ENCODE assay signal across 10 cellular contexts in genomic region chr3:49806838-49807237, GRCh38. TPM values are rescaled to one million over a fixed set of nuclear protein-coding genes. Genes with fewer than 3 reads are reported as not detected.
DNase-seq lines count a peak whose midpoint lies in the region; ATAC-seq and TF ChIP-seq lines count a peak whose summit lies in the region.
"Had no signal": no experiment of that assay in that cellular context is flagged by ENCODE, and none has a peak within 500 bp of the region (broad histone marks: within the 10 kb centered on the region; RNA-seq: fewer than 3 reads in every experiment).

No MANE protein-coding gene starts in this region.

- H3K9me3 ChIP-seq in mucosa of rectum (ENCODE audit: control insufficient read depth in 2 of 2, low read length in 2 of 2): no peaks in the 10 kb centered on the region

- peak overlapping the region; percentile 64 for H3K4me3 Mint-ChIP-seq in activated naive CD8-positive, alpha-beta T cell treated with anti-CD3 and anti-CD28 coated beads, Interleukin-2, amount 10 ng/mL, durations not matched to agents 7 days and 5 days
- H3K4me3 Mint-ChIP-seq in type B pancreatic cell: peak overlapping the region; percentile 25

- no peak overlapping the region for H3K4me3 ChIP-seq in mucosa of rectum (ENCODE audit: low read length in 2 of 2)

- H3K36me3 Mint-ChIP-seq in activated naive CD4-positive, alpha-beta T cell treated with anti-CD3 and anti-CD28 coated beads, Interleukin-2, amount 50 U/mL, for 72 hours: peaks cover 0 to 6% of the 10 kb centered on the region in 2 donors
- peaks cover 19% of the 10 kb centered on the region for H3K36me3 Mint-ChIP-seq in activated naive CD8-positive, alpha-beta T cell treated with anti-CD3 and anti-CD28 coated beads, Interleukin-2, amount 10 ng/mL, durations not matched to agents 7 days and 5 days
- no peaks in the 10 kb centered on the region for H3K36me3 Mint-ChIP-seq in type B pancreatic cell

- H3K27ac ChIP-seq in mucosa of rectum (ENCODE audit: low read depth in 2 of 2, low read length in 2 of 2): peak overlapping the region; percentile 10 to 61
- H3K27ac ChIP-seq: foreskin keratinocyte had no signal

- no peak for TF ChIP-seq CTCF in type B pancreatic cell (conservative IDR thresholded peaks at IDR 0.05)

- H3K9ac ChIP-seq in mucosa of rectum (ENCODE audit: low read depth in 1 of 2, low read length in 2 of 2): peak overlapping the region in 1 of 2 donors; percentile 24

- ATAC-seq in activated naive CD4-positive, alpha-beta T cell treated with anti-CD3 and anti-CD28 coated beads, Interleukin-2, amount 50 U/mL, for 72 hours: no peak
- no peak for ATAC-seq in activated naive CD8-positive, alpha-beta T cell treated with anti-CD3 and anti-CD28 coated beads, Interleukin-2, amount 10 ng/mL, durations not matched to agents 7 days and 5 days (ENCODE audit: low read depth)
- no peak for ATAC-seq in GM18861 (IDR thresholded peaks at IDR 0.05; ENCODE audit: unreplicated experiment)

- peaks cover 59% of the 10 kb centered on the region for H3K4me1 Mint-ChIP-seq in activated naive CD8-positive, alpha-beta T cell treated with anti-CD3 and anti-CD28 coated beads, Interleukin-2, amount 10 ng/mL, durations not matched to agents 7 days and 5 days
- peaks cover 20% of the 10 kb centered on the region for H3K4me1 Mint-ChIP-seq in type B pancreatic cell (ENCODE audit: unreplicated experiment)

- no peaks in the 10 kb centered on the region for H3K9me3 Mint-ChIP-seq in activated naive CD4-positive, alpha-beta T cell treated with anti-CD3 and anti-CD28 coated beads, Interleukin-2, amount 50 U/mL, for 72 hours
- H3K9me3 Mint-ChIP-seq in activated naive CD8-positive, alpha-beta T cell treated with anti-CD3 and anti-CD28 coated beads, Interleukin-2, amount 10 ng/mL, durations not matched to agents 7 days and 5 days: no peaks in the 10 kb centered on the region
- H3K9me3 Mint-ChIP-seq in type B pancreatic cell: no peaks in the 10 kb centered on the region

- H3K27me3 ChIP-seq in mucosa of rectum (ENCODE audit: control insufficient read depth in 2 of 2, insufficient read depth in 2 of 2, low read length in 2 of 2): peaks cover 0 to 2% of the 10 kb centered on the region in 2 donors
- H3K27me3 ChIP-seq: foreskin keratinocyte had no signal

- peaks cover 7% of the 10 kb centered on the region for H3K27me3 Mint-ChIP-seq in activated naive CD8-positive, alpha-beta T cell treated with anti-CD3 and anti-CD28 coated beads, Interleukin-2, amount 10 ng/mL, durations not matched to agents 7 days and 5 days
- H3K27me3 Mint-ChIP-seq in type B pancreatic cell: peaks cover 24% of the 10 kb centered on the region

- H3K36me3 ChIP-seq in mucosa of rectum (ENCODE audit: control insufficient read depth in 2 of 2, insufficient read depth in 2 of 2, low read length in 2 of 2): peaks cover 18 to 27% of the 10 kb centered on the region in 2 donors

- H3K4me1 ChIP-seq in mucosa of rectum (ENCODE audit: control insufficient read depth in 2 of 2, insufficient read depth in 2 of 2, low read length in 2 of 2): peaks cover 23 to 24% of the 10 kb centered on the region in 2 donors

- no peak for DNase-seq in activated naive CD4-positive, alpha-beta T cell treated with anti-CD3 and anti-CD28 coated beads, Interleukin-2, amount 50 U/mL, for 72 hours (ENCODE audit: low spot score in 2 of 2)
- DNase-seq in activated naive CD4-positive, alpha-beta T cell treated with Interleukin-2 at 50 U/mL for 16 hours: no peak
- no peak for DNase-seq in activated naive CD8-positive, alpha-beta T cell treated with anti-CD3 and anti-CD28 coated beads, Interleukin-2, amount 10 ng/mL, durations not matched to agents 7 days and 5 days
- DNase-seq in type B pancreatic cell (ENCODE audit: extremely low spot score, unreplicated experiment) (no peak), kidney glomerular epithelial cell (lab: John Stamatoyannopoulos, UW) (no peak), AML-193 (lab: John Stamatoyannopoulos, UW) (no peak)
- DNase-seq: NCI-H1048 had no signal

- peak overlapping the region; percentile 22 to 72 for H3K27ac Mint-ChIP-seq in activated naive CD4-positive, alpha-beta T cell treated with anti-CD3 and anti-CD28 coated beads, Interleukin-2, amount 50 U/mL, for 72 hours
- H3K27ac Mint-ChIP-seq in activated naive CD8-positive, alpha-beta T cell treated with anti-CD3 and anti-CD28 coated beads, Interleukin-2, amount 10 ng/mL, durations not matched to agents 7 days and 5 days: peak overlapping the region; percentile 87
- H3K27ac Mint-ChIP-seq in type B pancreatic cell: no peak overlapping the region

- POLR2A ChIA-PET in activated naive CD8-positive, alpha-beta T cell treated with anti-CD3 and anti-CD28 coated beads, Interleukin-2, amount 10 ng/mL, durations not matched to agents 7 days and 5 days (lab: Charles Lee): interaction anchor here (0.5 to 6.5 kb wide), 3 partner anchors 21 to 363 kb away, joined by 3 to 72 read pairs (median 3); partner anchors contain the start of gene IP6K1

RNA-seq across cellular contexts. Expression of gene INKA1, which starts 3.8 kb away (rescaled TPM):
- total RNA-seq in activated naive CD4-positive, alpha-beta T cell treated with anti-CD3 and anti-CD28 coated beads, Interleukin-2, amount 50 U/mL, for 72 hours: under 1 TPM; 0.30 to 0.49 TPM
- 1 to 10 TPM; 1.3 to 2.3 TPM for total RNA-seq in activated naive CD8-positive, alpha-beta T cell treated with anti-CD3 and anti-CD28 coated beads, Interleukin-2, amount 10 ng/mL, durations not matched to agents 7 days and 5 days
- 0.45 and 6.7 TPM in 2 replicates for total RNA-seq in type B pancreatic cell (ENCODE audit: low replicate concordance)

RNA-seq across cellular contexts. Expression of gene UBA7, which starts 6.9 kb away (rescaled TPM):
- total RNA-seq in activated naive CD4-positive, alpha-beta T cell treated with anti-CD3 and anti-CD28 coated beads, Interleukin-2, amount 50 U/mL, for 72 hours: 100 to 1,000 TPM; 101 to 133 TPM
- total RNA-seq in activated naive CD8-positive, alpha-beta T cell treated with anti-CD3 and anti-CD28 coated beads, Interleukin-2, amount 10 ng/mL, durations not matched to agents 7 days and 5 days: 100 to 1,000 TPM; 299 to 310 TPM
- 4.6 and 8.2 TPM in 2 replicates for total RNA-seq in type B pancreatic cell (ENCODE audit: low replicate concordance)

RNA-seq across cellular contexts. Expression of gene CDHR4, which starts 7.2 kb away (rescaled TPM):
- total RNA-seq in activated naive CD4-positive, alpha-beta T cell treated with anti-CD3 and anti-CD28 coated beads, Interleukin-2, amount 50 U/mL, for 72 hours: under 1 TPM; 0.25 to 0.32 TPM
- under 1 TPM in 1 of 2 experiments, not detected in 1; 0.22 TPM for total RNA-seq in activated naive CD8-positive, alpha-beta T cell treated with anti-CD3 and anti-CD28 coated beads, Interleukin-2, amount 10 ng/mL, durations not matched to agents 7 days and 5 days
- 0.29 TPM in 1 of 2 replicates, not detected in the other for total RNA-seq in type B pancreatic cell (ENCODE audit: low replicate concordance)
- total RNA-seq: foreskin keratinocyte had no signal

RNA-seq across cellular contexts. Expression of gene IP6K1, which starts 20.5 kb away (rescaled TPM):
- 10 to 100 TPM; 26.2 to 26.9 TPM for total RNA-seq in activated naive CD4-positive, alpha-beta T cell treated with anti-CD3 and anti-CD28 coated beads, Interleukin-2, amount 50 U/mL, for 72 hours
- 10 to 100 TPM; 35.2 to 40.2 TPM for total RNA-seq in activated naive CD8-positive, alpha-beta T cell treated with anti-CD3 and anti-CD28 coated beads, Interleukin-2, amount 10 ng/mL, durations not matched to agents 7 days and 5 days
- total RNA-seq in type B pancreatic cell (ENCODE audit: low replicate concordance): 40.3 and 42.5 TPM in 2 replicates

RNA-seq across cellular contexts. Expression of gene TRAIP, which starts 49.5 kb away (rescaled TPM):
- total RNA-seq in activated naive CD4-positive, alpha-beta T cell treated with anti-CD3 and anti-CD28 coated beads, Interleukin-2, amount 50 U/mL, for 72 hours: 10 to 100 TPM; 30.0 TPM
- total RNA-seq in activated naive CD8-positive, alpha-beta T cell treated with anti-CD3 and anti-CD28 coated beads, Interleukin-2, amount 10 ng/mL, durations not matched to agents 7 days and 5 days: 10 to 100 TPM; 24.0 to 24.4 TPM
- total RNA-seq in type B pancreatic cell (ENCODE audit: low replicate concordance): 7.5 and 23.0 TPM in 2 replicates

Comparison
In these comparisons a context has a peak if more than half of its experiments do, and no peak if none do; other contexts are left out.
1. RNA of gene UBA7, which starts 6.9 kb away (total RNA-seq): 299 to 310 TPM in activated naive CD8-positive, alpha-beta T cell treated with anti-CD3 and anti-CD28 coated beads, Interleukin-2, amount 10 ng/mL, durations not matched to agents 7 days and 5 days and 101 to 133 TPM in activated naive CD4-positive, alpha-beta T cell treated with anti-CD3 and anti-CD28 coated beads, Interleukin-2, amount 50 U/mL, for 72 hours; 4.6 to 8.2 TPM in type B pancreatic cell; every median in the first group is over 10 times any median in the second.